Comparison of ENCODE assay signal across 25 cellular contexts in genomic region chr3:34405159-34405558, GRCh38.
"Had no signal": no experiment of that assay in that cellular context is flagged by ENCODE, and none has a peak within 500 bp of the region (broad histone marks: within the 10 kb centered on the region; RNA-seq: fewer than 3 reads in every experiment).

No MANE protein-coding gene starts in this region.

- H3K4me1 ChIP-seq: foreskin keratinocyte had no signal

- FAIRE-seq: colon, urothelium cell line had no signal

- H3K9me3 ChIP-seq: tibial artery had no signal

- H3K27me3 Mint-ChIP-seq: activated B cell treated with CpG ODN at 0.5 μM for 24 hours; activated CD4-positive, alpha-beta memory T cell treated with anti-CD3 and anti-CD28 coated beads, Interleukin-2, amount 10 ng/mL, durations not matched to agents 7 days and 5 days; activated CD8-positive, alpha-beta memory T cell treated with anti-CD3 and anti-CD28 coated beads, Interleukin-2, amount 10 ng/mL, durations not matched to agents 7 days and 5 days had no signal

- H3K9me3 Mint-ChIP-seq: activated T-helper 2 cell treated with anti-CD3 and anti-CD28 coated beads, Interferon-gamma antibody, Interleukin-2, Interleukin-4, amounts not matched to agents 10 μg/mL and 5 μg/mL and 100 μg/mL, durations not matched to agents 14 hours and 24 hours and 36 hours had no signal

- DNase-seq: activated B cell treated with CpG ODN at 0.5 μM for 24 hours; activated CD4-positive, alpha-beta memory T cell treated with anti-CD3 and anti-CD28 coated beads, Interleukin-2, amount 10 ng/mL, durations not matched to agents 7 days and 5 days; activated CD4-positive, alpha-beta T cell treated with anti-CD3 and anti-CD28 coated beads for 4 hours; activated CD8-positive, alpha-beta memory T cell treated with anti-CD3 and anti-CD28 coated beads, Interleukin-2, amount 10 ng/mL, durations not matched to agents 7 days and 5 days; activated naive CD4-positive, alpha-beta T cell treated with anti-CD3 and anti-CD28 coated beads for 36 hours; activated T-cell treated with anti-CD3 and anti-CD28 coated beads, Interleukin-2, amount 50 U/mL, for 1 hour; aorta; brain microvascular endothelial cell; central memory CD4-positive, alpha-beta T cell; endodermal cell; foreskin keratinocyte; hippocampal formation; islet precursor cell; left colon; nephron progenitor cell; nucleus accumbens; retina; stimulated activated naive CD8-positive, alpha-beta T cell treated with anti-CD3 and anti-CD28 coated beads, Interleukin-15, Interleukin-2, amounts not matched to agents 100 U/mL and 50 U/mL, for 24 hours; substantia nigra; tibial artery had no signal

- H3K27ac Mint-ChIP-seq: activated B cell treated with CpG ODN at 0.5 μM for 24 hours; activated CD4-positive, alpha-beta memory T cell treated with anti-CD3 and anti-CD28 coated beads, Interleukin-2, amount 10 ng/mL, durations not matched to agents 7 days and 5 days; activated CD8-positive, alpha-beta memory T cell treated with anti-CD3 and anti-CD28 coated beads, Interleukin-2, amount 10 ng/mL, durations not matched to agents 7 days and 5 days; activated naive CD4-positive, alpha-beta T cell treated with anti-CD3 and anti-CD28 coated beads for 36 hours; activated T-helper 2 cell treated with anti-CD3 and anti-CD28 coated beads, Interferon-gamma antibody, Interleukin-2, Interleukin-4, amounts not matched to agents 10 μg/mL and 5 μg/mL and 100 μg/mL, durations not matched to agents 14 hours and 24 hours and 36 hours; endodermal cell; nephron progenitor cell; T-helper 2 cell treated with Interferon-gamma antibody and Interleukin-4, amounts not matched to agents 5 μg/mL and 100 μg/mL, for 36 hours had no signal

- H3K36me3 ChIP-seq: brain microvascular endothelial cell, tibial artery had no signal

- ATAC-seq: activated CD8-positive, alpha-beta memory T cell treated with anti-CD3 and anti-CD28 coated beads, Interleukin-2, amount 10 ng/mL, durations not matched to agents 7 days and 5 days; foreskin keratinocyte; left colon; stimulated activated naive CD8-positive, alpha-beta T cell treated with anti-CD3 and anti-CD28 coated beads, Interleukin-15, Interleukin-2, amounts not matched to agents 100 U/mL and 50 U/mL, for 24 hours had no signal

- H3K27ac ChIP-seq: brain microvascular endothelial cell, foreskin keratinocyte, tibial artery had no signal

- H3K4me1 Mint-ChIP-seq: activated B cell treated with CpG ODN at 0.5 μM for 24 hours; activated CD4-positive, alpha-beta memory T cell treated with anti-CD3 and anti-CD28 coated beads, Interleukin-2, amount 10 ng/mL, durations not matched to agents 7 days and 5 days; activated CD8-positive, alpha-beta memory T cell treated with anti-CD3 and anti-CD28 coated beads, Interleukin-2, amount 10 ng/mL, durations not matched to agents 7 days and 5 days; nephron progenitor cell had no signal

- H3K36me3 Mint-ChIP-seq: activated CD8-positive, alpha-beta memory T cell treated with anti-CD3 and anti-CD28 coated beads, Interleukin-2, amount 10 ng/mL, durations not matched to agents 7 days and 5 days had no signal

- H3K27me3 ChIP-seq: brain microvascular endothelial cell, foreskin keratinocyte, tibial artery had no signal

- H3K4me3 Mint-ChIP-seq: activated B cell treated with CpG ODN at 0.5 μM for 24 hours; activated CD4-positive, alpha-beta memory T cell treated with anti-CD3 and anti-CD28 coated beads, Interleukin-2, amount 10 ng/mL, durations not matched to agents 7 days and 5 days; activated CD8-positive, alpha-beta memory T cell treated with anti-CD3 and anti-CD28 coated beads, Interleukin-2, amount 10 ng/mL, durations not matched to agents 7 days and 5 days; activated naive CD4-positive, alpha-beta T cell treated with anti-CD3 and anti-CD28 coated beads for 36 hours; endodermal cell; nephron progenitor cell; T-helper 2 cell treated with Interferon-gamma antibody and Interleukin-4, amounts not matched to agents 5 μg/mL and 100 μg/mL, for 36 hours had no signal

- H3K4me3 ChIP-seq: lung, tibial artery had no signal
